ENCODE assay signal across 10 cellular contexts in the genomic region with DNA sequence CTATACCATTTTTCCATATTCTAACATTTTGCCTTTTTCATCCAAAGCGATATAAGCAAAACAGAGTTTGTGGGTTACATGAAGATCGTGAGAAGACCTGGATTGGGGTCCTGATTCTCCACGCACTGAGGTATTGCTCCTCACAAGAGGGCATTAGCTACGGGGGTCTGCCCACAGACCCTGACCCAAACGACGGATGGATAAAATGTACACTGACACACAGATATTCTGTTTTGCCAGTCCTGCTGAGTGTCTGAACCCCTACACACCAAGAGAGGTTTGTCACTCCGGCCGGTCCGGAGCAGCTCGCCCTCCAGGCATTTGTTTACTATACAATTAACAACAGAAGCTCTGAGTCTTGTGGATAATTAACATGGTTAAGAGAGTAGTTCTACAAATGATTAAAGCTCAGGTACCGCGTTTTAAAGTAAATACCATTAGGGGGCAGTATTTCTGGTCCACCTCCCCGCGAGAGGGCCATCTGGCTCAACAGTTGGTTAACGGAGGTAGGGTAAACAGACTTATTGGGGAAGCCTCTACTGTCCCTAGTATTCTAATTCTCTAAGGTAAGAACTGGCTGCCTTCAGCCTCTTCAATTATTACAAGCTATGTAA. TPM values are rescaled to one million over a fixed set of nuclear protein-coding genes. Genes with fewer than 3 reads are reported as not detected.
A peak's percentile ranks its signal among the peaks of the same experiment; 100 is the strongest.
DNase-seq lines count a peak whose midpoint lies in the region; ATAC-seq and TF ChIP-seq lines count a peak whose summit lies in the region.
"Had no signal": no experiment of that assay in that cellular context is flagged by ENCODE, and none has a peak within 500 bp of the region (broad histone marks: within the 10 kb centered on the region; RNA-seq: fewer than 3 reads in every experiment).

No MANE protein-coding gene starts in this region.

- no peak overlapping the region for H3K4me3 Mint-ChIP-seq in activated naive CD8-positive, alpha-beta T cell treated with anti-CD3 and anti-CD28 coated beads for 36 hours
- H3K4me3 Mint-ChIP-seq in nephron: no peak overlapping the region

- H3K27me3 Mint-ChIP-seq in activated naive CD8-positive, alpha-beta T cell treated with anti-CD3 and anti-CD28 coated beads for 36 hours: peaks cover 5% of the 10 kb centered on the region
- H3K27me3 Mint-ChIP-seq in nephron (ENCODE audit: low read depth): no peaks in the 10 kb centered on the region

- H3K9me3 Mint-ChIP-seq in activated naive CD8-positive, alpha-beta T cell treated with anti-CD3 and anti-CD28 coated beads for 36 hours: no peaks in the 10 kb centered on the region
- no peaks in the 10 kb centered on the region for H3K9me3 Mint-ChIP-seq in nephron

- no peaks in the 10 kb centered on the region for H3K36me3 Mint-ChIP-seq in activated naive CD8-positive, alpha-beta T cell treated with anti-CD3 and anti-CD28 coated beads for 36 hours
- H3K36me3 Mint-ChIP-seq in nephron (ENCODE audit: low read depth): no peaks in the 10 kb centered on the region

- DNase-seq in DMS53 (lab: John Stamatoyannopoulos, UW): peak; percentile 56
- DNase-seq in DMS53 treated with DMSO at 0.1 percent for 48 hours (lab: John Stamatoyannopoulos, UW; ENCODE audit: unreplicated experiment): no peak
- DNase-seq in activated naive CD8-positive, alpha-beta T cell treated with anti-CD3 and anti-CD28 coated beads for 36 hours: peak; percentile 14
- no peak for DNase-seq in GF-D8 (lab: John Stamatoyannopoulos, UW)
- DNase-seq: hippocampal formation had no signal

- peaks cover 23% of the 10 kb centered on the region for H3K4me1 Mint-ChIP-seq in activated naive CD8-positive, alpha-beta T cell treated with anti-CD3 and anti-CD28 coated beads for 36 hours
- no peaks in the 10 kb centered on the region for H3K4me1 Mint-ChIP-seq in nephron

- ATAC-seq in HG02610 (IDR thresholded peaks at IDR 0.05; ENCODE audit: unreplicated experiment): peak; percentile 40
- ATAC-seq in HG03378 (IDR thresholded peaks at IDR 0.05; ENCODE audit: unreplicated experiment): no peak
- no peak for ATAC-seq in esophagus mucosa

- TF ChIP-seq CTCF in nephron (IDR thresholded peaks at IDR 0.05; ENCODE audit: unreplicated experiment in 3 of 3): peak in 2 of 3 experiments; percentile 35 to 41

- peak overlapping the region; percentile 86 for H3K27ac Mint-ChIP-seq in activated naive CD8-positive, alpha-beta T cell treated with anti-CD3 and anti-CD28 coated beads for 36 hours
- H3K27ac Mint-ChIP-seq in nephron: peak overlapping the region in 2 of 3 experiments; percentile 4 to 37

RNA-seq across cellular contexts. Expression of gene SCYGR8, which starts 28.4 kb away (rescaled TPM):
- not detected for total RNA-seq in activated naive CD8-positive, alpha-beta T cell treated with anti-CD3 and anti-CD28 coated beads for 36 hours
- total RNA-seq in esophagus mucosa: not detected
- total RNA-seq: NCI-H460 had no signal

RNA-seq across cellular contexts. Expression of gene CCL20, which starts 39.5 kb away (rescaled TPM):
- 1 to 10 TPM; 3.1 to 4.4 TPM for total RNA-seq in activated naive CD8-positive, alpha-beta T cell treated with anti-CD3 and anti-CD28 coated beads for 36 hours
- total RNA-seq in esophagus mucosa: 2.8 TPM

RNA-seq across cellular contexts. Expression of gene SCYGR7, which starts 46.0 kb away (rescaled TPM):
- total RNA-seq in activated naive CD8-positive, alpha-beta T cell treated with anti-CD3 and anti-CD28 coated beads for 36 hours: not detected
- not detected for total RNA-seq in esophagus mucosa
- total RNA-seq: NCI-H460 had no signal

RNA-seq across cellular contexts. Expression of gene SCYGR6, which starts 49.6 kb away (rescaled TPM):
- total RNA-seq in activated naive CD8-positive, alpha-beta T cell treated with anti-CD3 and anti-CD28 coated beads for 36 hours: not detected
- total RNA-seq in esophagus mucosa: not detected
- total RNA-seq: NCI-H460 had no signal

RNA-seq across cellular contexts. Expression of gene SLC19A3, which starts 56.3 kb away (rescaled TPM):
- total RNA-seq in activated naive CD8-positive, alpha-beta T cell treated with anti-CD3 and anti-CD28 coated beads for 36 hours: not detected
- total RNA-seq in esophagus mucosa: 1.5 TPM

Comparison
In these comparisons a context has a peak if more than half of its experiments do, and no peak if none do; other contexts are left out.
1. DNase-seq: peak in DMS53 (single experiment) and activated naive CD8-positive, alpha-beta T cell treated with anti-CD3 and anti-CD28 coated beads for 36 hours (single experiment); none in DMS53 treated with DMSO at 0.1 percent for 48 hours (single experiment) and GF-D8 (single experiment).